ENCODE assay signal across 17 cellular contexts in the genomic region with DNA sequence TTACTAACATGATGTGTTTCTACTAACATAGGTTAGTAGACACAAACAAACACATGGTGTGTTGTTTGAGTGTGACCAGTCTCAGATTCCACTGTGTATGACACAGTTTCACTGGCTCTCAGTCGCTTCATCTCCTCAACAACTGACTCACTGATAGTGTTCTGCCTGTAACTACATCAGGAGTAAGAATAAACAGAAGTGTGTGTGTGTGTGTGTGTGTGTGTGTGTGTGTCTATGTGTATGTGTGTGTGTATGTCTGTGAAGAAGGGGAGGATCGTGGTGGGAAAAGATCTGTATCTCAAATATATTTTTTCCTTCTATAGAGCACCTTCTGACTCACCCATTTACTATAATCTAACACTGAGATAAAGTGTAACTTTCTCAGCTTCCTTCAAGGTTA.
DNase-seq lines count a peak whose midpoint lies in the region; ATAC-seq and FAIRE-seq lines count a peak whose summit lies in the region.
"Had no signal": no experiment of that assay in that cellular context is flagged by ENCODE, and none has a peak within 500 bp of the region (broad histone marks: within the 10 kb centered on the region; RNA-seq: fewer than 3 reads in every experiment).

No MANE protein-coding gene starts in this region.

- H3K27me3 ChIP-seq in aorta (ENCODE audit: control insufficient read depth in 1 of 2, insufficient read depth in 2 of 2, low read length in 1 of 2), result no peaks in the 10 kb centered on the region
- H3K27me3 ChIP-seq: vagina had no signal

- H3K4me3 Mint-ChIP-seq in activated T-helper 17 cell treated with anti-CD3 and anti-CD28 coated beads, Interleukin-2, amount 50 U/mL, for 72 hours, result no peak overlapping the region
- H3K4me3 Mint-ChIP-seq: activated naive CD4-positive, alpha-beta T cell treated with anti-CD3 and anti-CD28 coated beads, Interleukin-2, amount 10 ng/mL, durations not matched to agents 7 days and 5 days; B cell; dendritic cell treated with granulocyte-macrophage colony-stimulating factor and Interleukin-4, amounts not matched to agents 40 ng/mL and 50 ng/mL, for 4 days; GM23338; stimulated activated memory B cell treated with anti-CD40 and anti-IgM and Interleukin-4, amounts not matched to agents 10 μg/mL and 1 μg/mL and 100 μg/mL, for 72 hours had no signal

- H3K4me1 Mint-ChIP-seq in activated T-helper 17 cell treated with anti-CD3 and anti-CD28 coated beads, Interleukin-2, amount 50 U/mL, for 72 hours, result peaks cover 5% of the 10 kb centered on the region
- H3K4me1 Mint-ChIP-seq: GM23338; stimulated activated memory B cell treated with anti-CD40 and anti-IgM and Interleukin-4, amounts not matched to agents 10 μg/mL and 1 μg/mL and 100 μg/mL, for 72 hours had no signal

- H3K4me1 ChIP-seq in aorta (ENCODE audit: control insufficient read depth in 1 of 2, insufficient read depth in 2 of 2, low read length in 2 of 2), result no peaks in the 10 kb centered on the region
- H3K4me1 ChIP-seq: vagina had no signal

- DNase-seq in AG08395 (ENCODE audit: low spot score) (peak; percentile 8), HTR-8/SVneo (ENCODE audit: insufficient read length, low spot score) (no peak), glomerular visceral epithelial cell (ENCODE audit: extremely low spot score) (peak; percentile 21), NCI-H128 (lab: John Stamatoyannopoulos, UW; ENCODE audit: unreplicated experiment) (no peak), aorta (no peak), NCI-H1930 (lab: John Stamatoyannopoulos, UW) (no peak)
- DNase-seq: activated CD4-positive, alpha-beta T cell treated with anti-CD3 and anti-CD28 coated beads, Interleukin-2, amount 50 U/mL, for 1 hour; activated naive CD4-positive, alpha-beta T cell treated with anti-CD3 and anti-CD28 coated beads, Interleukin-2, amount 10 ng/mL, durations not matched to agents 7 days and 5 days; kidney; stimulated activated CD4-positive, alpha-beta T cell treated with anti-CD3 and anti-CD28 coated beads, Interleukin-2, amount 100 ng/mL, for 48 hours had no signal

- peak; percentile 62 for FAIRE-seq in HTR-8/SVneo (lab: Jason Lieb, UNC)
- FAIRE-seq: kidney had no signal

- H3K36me3 Mint-ChIP-seq in activated T-helper 17 cell treated with anti-CD3 and anti-CD28 coated beads, Interleukin-2, amount 50 U/mL, for 72 hours (ENCODE audit: low read depth), result no peaks in the 10 kb centered on the region
- H3K36me3 Mint-ChIP-seq: stimulated activated memory B cell treated with anti-CD40 and anti-IgM and Interleukin-4, amounts not matched to agents 10 μg/mL and 1 μg/mL and 100 μg/mL, for 72 hours had no signal

- peak overlapping the region; percentile 54 for H3K27ac Mint-ChIP-seq in activated T-helper 17 cell treated with anti-CD3 and anti-CD28 coated beads, Interleukin-2, amount 50 U/mL, for 72 hours
- H3K27ac Mint-ChIP-seq: activated naive CD4-positive, alpha-beta T cell treated with anti-CD3 and anti-CD28 coated beads, Interleukin-2, amount 10 ng/mL, durations not matched to agents 7 days and 5 days; B cell; dendritic cell treated with granulocyte-macrophage colony-stimulating factor and Interleukin-4, amounts not matched to agents 40 ng/mL and 50 ng/mL, for 4 days; GM23338; stimulated activated memory B cell treated with anti-CD40 and anti-IgM and Interleukin-4, amounts not matched to agents 10 μg/mL and 1 μg/mL and 100 μg/mL, for 72 hours had no signal

- H3K27ac ChIP-seq in aorta (ENCODE audit: low read depth in 1 of 2, low read length in 2 of 2), result no peak overlapping the region
- H3K27ac ChIP-seq: vagina had no signal

- no peaks in the 10 kb centered on the region for H3K27me3 Mint-ChIP-seq in activated T-helper 17 cell treated with anti-CD3 and anti-CD28 coated beads, Interleukin-2, amount 50 U/mL, for 72 hours
- H3K27me3 Mint-ChIP-seq: dendritic cell treated with granulocyte-macrophage colony-stimulating factor and Interleukin-4, amounts not matched to agents 40 ng/mL and 50 ng/mL, for 4 days had no signal

- no peak overlapping the region for H3K4me3 ChIP-seq in aorta (ENCODE audit: low read length in 2 of 2)
- H3K4me3 ChIP-seq: GM23338, vagina had no signal

- H3K9me3 ChIP-seq in aorta (ENCODE audit: control insufficient read depth, low read length), result no peaks in the 10 kb centered on the region
- H3K9me3 ChIP-seq: vagina had no signal

- no peaks in the 10 kb centered on the region for H3K9me3 Mint-ChIP-seq in activated T-helper 17 cell treated with anti-CD3 and anti-CD28 coated beads, Interleukin-2, amount 50 U/mL, for 72 hours
- H3K9me3 Mint-ChIP-seq: GM23338 had no signal

- H3K36me3 ChIP-seq in aorta (ENCODE audit: control insufficient read depth in 1 of 2, insufficient read depth in 2 of 2, low read length in 1 of 2), result no peaks in the 10 kb centered on the region
- H3K36me3 ChIP-seq: vagina had no signal

- peak; percentile 46 for ATAC-seq in activated T-helper 17 cell treated with anti-CD3 and anti-CD28 coated beads, Interleukin-2, amount 50 U/mL, for 72 hours (replicated peaks)
- no peak for ATAC-seq in HG02610 (IDR thresholded peaks at IDR 0.05; ENCODE audit: unreplicated experiment)
- no peak for ATAC-seq in aorta (ENCODE audit: low FRiP score)
- ATAC-seq: GM23338; stimulated activated memory B cell treated with anti-CD40 and anti-IgM and Interleukin-4, amounts not matched to agents 10 μg/mL and 1 μg/mL and 100 μg/mL, for 72 hours had no signal

- intact Hi-C loops in aorta (cut with DNase I), result no loop called here

- 73 to 76% methylated on average over 2 of the region's 2 CpGs for WGBS in aorta, 2 donors

Comparison
In these comparisons a context has a peak if more than half of its experiments do, and no peak if none do; other contexts are left out.
1. DNase-seq: peak in AG08395 (single experiment) and glomerular visceral epithelial cell (single experiment); none in HTR-8/SVneo (single experiment), NCI-H128 (single experiment), aorta (0 of 2) and NCI-H1930 (0 of 2).